Comparison of ENCODE assay signal across 8 cellular contexts in the genomic region with DNA sequence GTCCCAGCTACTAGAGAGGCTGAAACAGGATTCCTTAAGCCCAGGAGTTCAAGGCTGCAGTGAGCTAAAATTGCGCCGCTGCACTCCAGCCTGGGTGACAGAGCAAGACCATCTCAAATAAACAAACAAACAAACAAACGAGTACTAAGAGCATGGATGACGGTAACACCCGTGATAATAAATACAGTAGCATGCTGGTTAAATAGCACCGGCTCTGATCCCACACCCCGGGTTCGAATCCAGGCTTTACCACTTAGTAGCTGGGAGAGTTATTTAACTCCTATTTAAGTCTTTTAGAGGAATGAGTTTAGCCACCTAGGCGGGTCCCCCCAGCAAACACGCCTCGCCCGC. TPM values are rescaled to one million over a fixed set of nuclear protein-coding genes. Genes with fewer than 3 reads are reported as not detected.
A peak's percentile ranks its signal among the peaks of the same experiment; 100 is the strongest.
DNase-seq lines count a peak whose midpoint lies in the region; ATAC-seq, FAIRE-seq and TF ChIP-seq lines count a peak whose summit lies in the region.

No MANE protein-coding gene starts in this region.

- H3K4me3 Mint-ChIP-seq in CD8-positive, alpha-beta memory T cell, result peak overlapping the region; percentile 90 to 97 (median 93)

- peaks cover 5 to 7% of the 10 kb centered on the region in 2 donors for H3K27me3 Mint-ChIP-seq in CD8-positive, alpha-beta memory T cell

- CTCF ChIA-PET in CD8-positive, alpha-beta memory T cell (lab: Charles Lee), result no interaction called here
- CTCF ChIA-PET in endothelial cell of umbilical vein (lab: Charles Lee), result interaction anchor here (1.6 kb wide), 1 partner anchor 259 kb away, joined by 3 read pairs; no protein-coding TSS in a partner anchor

- peaks cover 15% of the 10 kb centered on the region for H3K4me1 ChIP-seq in CD8-positive, alpha-beta memory T cell (ENCODE audit: insufficient read depth, low read length)
- H3K4me1 ChIP-seq in NT2/D1 (ENCODE audit: insufficient read depth, insufficient read length) (peaks cover 2% of the 10 kb centered on the region), endothelial cell of umbilical vein (ENCODE audit: control insufficient read depth, extremely low read depth, insufficient read depth, low read length) (peaks cover 8% of the 10 kb centered on the region), osteoblast (ENCODE audit: insufficient read depth, low read length) (peaks cover 23% of the 10 kb centered on the region)

- H3K36me3 ChIP-seq in CD8-positive, alpha-beta memory T cell (ENCODE audit: insufficient read depth, low read length), result no peaks in the 10 kb centered on the region
- H3K36me3 ChIP-seq in NT2/D1 (ENCODE audit: insufficient read depth, insufficient read length, low read length), result peaks cover 31% of the 10 kb centered on the region
- peaks cover 0 to 7% of the 10 kb centered on the region in 2 experiments for H3K36me3 ChIP-seq in endothelial cell of umbilical vein (ENCODE audit: control insufficient read depth in 2 of 2, extremely low read depth in 1 of 2, insufficient read depth in 2 of 2, low read length in 2 of 2)
- peaks cover 8% of the 10 kb centered on the region for H3K36me3 ChIP-seq in osteoblast (ENCODE audit: insufficient read depth, low read length)

- ATAC-seq in HG03442 (IDR thresholded peaks at IDR 0.05; ENCODE audit: unreplicated experiment), result no peak
- no peak for ATAC-seq in GM18873 (IDR thresholded peaks at IDR 0.05; ENCODE audit: low FRiP score, unreplicated experiment)
- no peak for ATAC-seq in GM21515 (IDR thresholded peaks at IDR 0.05; ENCODE audit: unreplicated experiment)
- ATAC-seq in sciatic nerve, result no peak

- no peaks in the 10 kb centered on the region for H3K9me3 ChIP-seq in CD8-positive, alpha-beta memory T cell (ENCODE audit: low read length)
- H3K9me3 ChIP-seq in NT2/D1 (ENCODE audit: insufficient read depth, low read length) (no peaks in the 10 kb centered on the region), endothelial cell of umbilical vein (replicated peaks; ENCODE audit: control insufficient read depth, insufficient read depth, low read length) (no peaks in the 10 kb centered on the region), osteoblast (ENCODE audit: low read depth, low read length) (no peaks in the 10 kb centered on the region)

- H3K27ac ChIP-seq in CD8-positive, alpha-beta memory T cell (ENCODE audit: low read depth, low read length), result no peak overlapping the region
- H3K27ac ChIP-seq in endothelial cell of umbilical vein (ENCODE audit: insufficient read depth, low read depth, low read length) (no peak overlapping the region), osteoblast (ENCODE audit: low read depth, low read length) (no peak overlapping the region)

- BruUV-seq in endothelial cell of umbilical vein (replicated peaks; lab: Mats Ljungman, UMichigan), result no TSS peak

- dilution Hi-C loops in endothelial cell of umbilical vein (cut with MboI; ENCODE audit: extremely low pct_ligation_motif_present, low sequenced_read_pairs), result no loop called here

- no peaks in the 10 kb centered on the region for H3K9me3 Mint-ChIP-seq in CD8-positive, alpha-beta memory T cell

- H3K9me1 ChIP-seq in endothelial cell of umbilical vein (replicated peaks; ENCODE audit: control insufficient read depth, extremely low read depth, insufficient read depth, low read length), result no peaks in the 10 kb centered on the region

- H3K79me2 ChIP-seq in endothelial cell of umbilical vein (ENCODE audit: control insufficient read depth, insufficient read depth, low read length) (peaks cover 23% of the 10 kb centered on the region), osteoblast (ENCODE audit: insufficient read depth, low read length) (peaks cover 39% of the 10 kb centered on the region)

- TF ChIP-seq CTCF in endothelial cell of umbilical vein (IDR thresholded peaks at IDR 0.05; ENCODE audit: extremely low read depth in 1 of 2, insufficient read depth in 1 of 2, low read depth in 1 of 2, low read length in 2 of 2) (no peak), osteoblast (IDR thresholded peaks at IDR 0.05; ENCODE audit: extremely low read depth, low read depth, low read length) (no peak)

- H3K36me3 Mint-ChIP-seq in CD8-positive, alpha-beta memory T cell, result peaks cover 0 to 23% (median 0%) of the 10 kb centered on the region in 3 donors

- TF ChIP-seq POLR2A in endothelial cell of umbilical vein (IDR thresholded peaks at IDR 0.05; ENCODE audit: low read depth, low read length), result no peak

- FAIRE-seq in endothelial cell of umbilical vein (lab: Jason Lieb, UNC), result no peak

- no peak for DNase-seq in CD8-positive, alpha-beta memory T cell
- no peak for DNase-seq in NT2/D1 (ENCODE audit: low read depth, low spot score)
- no peak for DNase-seq in endothelial cell of umbilical vein (ENCODE audit: low read depth, low spot score)
- DNase-seq in osteoblast (ENCODE audit: insufficient read length, low spot score, missing footprints), result no peak
- no peak for DNase-seq in sciatic nerve (ENCODE audit: low spot score)

- H3K9ac ChIP-seq in NT2/D1 (ENCODE audit: insufficient read length, low read depth), result peak overlapping the region; percentile 100
- no peak overlapping the region for H3K9ac ChIP-seq in endothelial cell of umbilical vein (replicated peaks; ENCODE audit: extremely low read depth, insufficient read depth, low read length)

- H4K20me1 ChIP-seq in endothelial cell of umbilical vein (replicated peaks; ENCODE audit: control insufficient read depth, extremely low read depth, insufficient read depth, low read length) (no peaks in the 10 kb centered on the region), osteoblast (ENCODE audit: insufficient read depth, low read length) (peaks cover 19% of the 10 kb centered on the region)

- intact Hi-C loops in endothelial cell of umbilical vein (cut with micrococcal nuclease), result loop anchor here (1.0 kb wide), 1 partner anchor 54 kb away; no protein-coding TSS in a partner anchor
- intact Hi-C loops in sciatic nerve (cut with DNase I), result no loop called here

- peaks cover 17 to 36% (median 29%) of the 10 kb centered on the region in 3 donors for H3K4me1 Mint-ChIP-seq in CD8-positive, alpha-beta memory T cell

- peak overlapping the region; percentile 2 for H3K4me2 ChIP-seq in endothelial cell of umbilical vein (ENCODE audit: insufficient read depth, low read length)
- peak overlapping the region; percentile 93 for H3K4me2 ChIP-seq in osteoblast (ENCODE audit: insufficient read depth, low read length)

- peak overlapping the region; percentile 57 for H2AFZ ChIP-seq in endothelial cell of umbilical vein (ENCODE audit: low read depth, low read length)
- H2AFZ ChIP-seq in osteoblast (ENCODE audit: low read length), result peak overlapping the region; percentile 100

- H3K27ac Mint-ChIP-seq in CD8-positive, alpha-beta memory T cell, result peak overlapping the region; percentile 10 to 93 (median 88)

- no peaks in the 10 kb centered on the region for H3K27me3 ChIP-seq in CD8-positive, alpha-beta memory T cell (ENCODE audit: insufficient read depth, low read length, poor library complexity, severe bottlenecking)
- H3K27me3 ChIP-seq in NT2/D1 (ENCODE audit: insufficient read depth, insufficient read length), result no peaks in the 10 kb centered on the region
- peaks cover 0 to 9% of the 10 kb centered on the region in 2 experiments for H3K27me3 ChIP-seq in endothelial cell of umbilical vein (ENCODE audit: control insufficient read depth in 2 of 2, insufficient read depth in 2 of 2, low read length in 2 of 2)
- peaks cover 3% of the 10 kb centered on the region for H3K27me3 ChIP-seq in osteoblast (ENCODE audit: insufficient read depth, low read length)

- H3K4me3 ChIP-seq in CD8-positive, alpha-beta memory T cell (ENCODE audit: low read length), result peak overlapping the region; percentile 96
- H3K4me3 ChIP-seq in NT2/D1 (ENCODE audit: insufficient read length, low read depth) (peak overlapping the region; percentile 100), endothelial cell of umbilical vein (replicated peaks in 1 of 3; ENCODE audit: insufficient read depth in 1 of 3, low read depth in 1 of 3, low read length in 3 of 3) (peak overlapping the region in 2 of 3 experiments; percentile 77 to 96), osteoblast (ENCODE audit: insufficient read depth, low read length) (peak overlapping the region; percentile 97)

- POLR2A ChIA-PET in CD8-positive, alpha-beta memory T cell (lab: Charles Lee), result no interaction called here
- POLR2A ChIA-PET in endothelial cell of umbilical vein (lab: Charles Lee), result no interaction called here

RNA-seq across cellular contexts. Expression of gene METTL22, which starts 0.3 kb away (rescaled TPM):
- total RNA-seq in CD8-positive, alpha-beta memory T cell, result 10 to 100 TPM; 21.3 to 24.1 TPM
- polyA plus RNA-seq in CD8-positive, alpha-beta memory T cell, result 10.8 TPM
- total RNA-seq in endothelial cell of umbilical vein (40.3 and 42.0 TPM in 2 replicates), osteoblast (24.5 and 46.0 TPM in 2 replicates), sciatic nerve (40.6 TPM)
- polyA plus RNA-seq in endothelial cell of umbilical vein, result 50.3 and 52.6 TPM in 2 replicates
- 26.2 and 30.5 TPM in 2 replicates for polyA plus RNA-seq in endothelial cell of umbilical vein (2011; cell fraction: cytosol; rRNA removed)
- polyA plus RNA-seq in endothelial cell of umbilical vein (2011; cell fraction: nucleus; rRNA removed), result 90.2 and 90.5 TPM in 2 replicates
- polyA plus RNA-seq in endothelial cell of umbilical vein (2012), result 22.7 and 33.0 TPM in 2 replicates
- polyA minus RNA-seq in endothelial cell of umbilical vein, result 39.6 and 67.0 TPM in 2 replicates
- 23.0 TPM for polyA minus RNA-seq in endothelial cell of umbilical vein (2011; cell fraction: cytosol; rRNA and poly(A)+ RNA removed)
- polyA minus RNA-seq in endothelial cell of umbilical vein (2011; cell fraction: nucleus; rRNA and poly(A)+ RNA removed), result 45.7 and 64.0 TPM in 2 replicates

RNA-seq across cellular contexts. Expression of gene TMEM114, which starts 30.9 kb away (rescaled TPM):
- total RNA-seq in CD8-positive, alpha-beta memory T cell, result not detected
- not detected for polyA plus RNA-seq in CD8-positive, alpha-beta memory T cell
- not detected in 2 replicates for total RNA-seq in endothelial cell of umbilical vein
- not detected in 2 replicates for polyA plus RNA-seq in endothelial cell of umbilical vein
- polyA plus RNA-seq in endothelial cell of umbilical vein (2011; cell fraction: cytosol; rRNA removed), result not detected in 2 replicates
- polyA plus RNA-seq in endothelial cell of umbilical vein (2011; cell fraction: nucleus; rRNA removed), result not detected in 2 replicates
- polyA plus RNA-seq in endothelial cell of umbilical vein (2012), result not detected in 2 replicates
- not detected in 2 replicates for polyA minus RNA-seq in endothelial cell of umbilical vein
- not detected for polyA minus RNA-seq in endothelial cell of umbilical vein (2011; cell fraction: cytosol; rRNA and poly(A)+ RNA removed)
- not detected in 2 replicates for polyA minus RNA-seq in endothelial cell of umbilical vein (2011; cell fraction: nucleus; rRNA and poly(A)+ RNA removed)
- not detected in 2 replicates for total RNA-seq in osteoblast
- not detected for total RNA-seq in sciatic nerve

RNA-seq across cellular contexts. Expression of gene ABAT, which starts 53.2 kb away (rescaled TPM):
- 10 to 100 TPM in 1 of 2 experiments, 1 to 10 TPM in 1; 9.8 to 10.1 TPM for total RNA-seq in CD8-positive, alpha-beta memory T cell
- 3.0 TPM for polyA plus RNA-seq in CD8-positive, alpha-beta memory T cell
- total RNA-seq in endothelial cell of umbilical vein (1.3 and 1.6 TPM in 2 replicates), osteoblast (5.9 and 6.5 TPM in 2 replicates), sciatic nerve (24.2 TPM)
- polyA plus RNA-seq in endothelial cell of umbilical vein, result 1.4 and 1.5 TPM in 2 replicates
- 1.2 TPM in 2 replicates for polyA plus RNA-seq in endothelial cell of umbilical vein (2011; cell fraction: cytosol; rRNA removed)
- polyA plus RNA-seq in endothelial cell of umbilical vein (2011; cell fraction: nucleus; rRNA removed), result 2.3 and 2.5 TPM in 2 replicates
- polyA plus RNA-seq in endothelial cell of umbilical vein (2012), result 1.3 and 1.7 TPM in 2 replicates
- polyA minus RNA-seq in endothelial cell of umbilical vein, result 3.4 and 3.8 TPM in 2 replicates
- polyA minus RNA-seq in endothelial cell of umbilical vein (2011; cell fraction: cytosol; rRNA and poly(A)+ RNA removed), result not detected
- polyA minus RNA-seq in endothelial cell of umbilical vein (2011; cell fraction: nucleus; rRNA and poly(A)+ RNA removed), result 1.5 and 1.6 TPM in 2 replicates
